Comparison of ENCODE assay signal across 30 cellular contexts in the genomic region with DNA sequence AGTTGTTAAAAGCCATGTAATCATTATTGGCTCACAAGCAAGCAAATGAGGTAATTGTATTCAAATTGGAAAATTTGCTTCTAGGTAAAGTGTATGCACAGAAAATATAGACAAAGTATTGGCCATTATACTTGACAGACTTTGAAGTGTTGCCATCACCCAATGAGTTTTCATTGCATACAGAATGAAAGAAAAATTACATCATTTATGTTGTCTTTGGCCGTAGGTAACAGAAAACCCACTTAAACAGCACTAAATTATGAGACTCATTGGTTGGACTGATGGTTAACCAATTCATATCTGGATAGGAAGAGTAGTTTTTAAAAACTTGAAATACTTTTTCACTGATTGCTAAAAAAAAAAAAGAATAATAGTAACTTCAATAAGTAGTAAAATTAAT.
"Had no signal": no experiment of that assay in that cellular context is flagged by ENCODE, and none has a peak within 500 bp of the region (broad histone marks: within the 10 kb centered on the region; RNA-seq: fewer than 3 reads in every experiment).

No MANE protein-coding gene starts in this region.

- ATAC-seq: Panc1, Right ventricle myocardium inferior, SK-N-SH treated with all-trans-retinoic acid at 6 μM for 48 hours, T-cell, T-helper 17 cell had no signal

- H3K27ac ChIP-seq: PC-9, RWPE1, SJCRH30, SK-N-MC had no signal

- H3K27ac Mint-ChIP-seq: T-cell, T-helper 17 cell had no signal

- H3K4me3 ChIP-seq: MG63, PC-9, SJCRH30, SK-N-MC had no signal

- DNase-seq: Kasumi-1, MG63, NCI-H1048, NCI-H1092 treated with DMSO at 0.1 percent for 48 hours, NCI-H1105 treated with DMSO at 0.1 percent for 48 hours, NCI-H1417 treated with DMSO at 0.1 percent for 48 hours, NCI-H1436 treated with DMSO at 0.1 percent for 48 hours, NCI-H1694 treated with DMSO at 0.1 percent for 48 hours, NCI-H187 treated with DMSO at 0.1 percent for 48 hours, NCI-H2029, NCI-H2081, NCI-H2171 treated with DMSO at 0.1 percent for 48 hours, NCI-H2227 treated with DMSO at 0.1 percent for 48 hours, NCI-H345, NCI-H446, NCI-H510A treated with DMSO at 0.1 percent for 48 hours, NCI-H524 treated with DMSO at 0.1 percent for 48 hours, NCI-H526 treated with DMSO at 0.1 percent for 48 hours, NCI-H774, PC-9, SHP77, SIG-M5, SJCRH30, T-cell, T-helper 17 cell had no signal

- H3K4me3 Mint-ChIP-seq: T-cell, T-helper 17 cell had no signal

- H3K36me3 ChIP-seq: MG63, SJCRH30 had no signal

- H3K9me3 ChIP-seq: MG63, SJCRH30 had no signal

- H3K9me3 Mint-ChIP-seq: T-cell had no signal

- H3K4me1 ChIP-seq: SJCRH30 had no signal

- H3K36me3 Mint-ChIP-seq: T-cell had no signal

- H3K4me1 Mint-ChIP-seq: T-cell, T-helper 17 cell had no signal

- H3K27me3 Mint-ChIP-seq: T-cell, T-helper 17 cell had no signal
